Comparison of ENCODE assay signal across 8 cellular contexts in the genomic region with DNA sequence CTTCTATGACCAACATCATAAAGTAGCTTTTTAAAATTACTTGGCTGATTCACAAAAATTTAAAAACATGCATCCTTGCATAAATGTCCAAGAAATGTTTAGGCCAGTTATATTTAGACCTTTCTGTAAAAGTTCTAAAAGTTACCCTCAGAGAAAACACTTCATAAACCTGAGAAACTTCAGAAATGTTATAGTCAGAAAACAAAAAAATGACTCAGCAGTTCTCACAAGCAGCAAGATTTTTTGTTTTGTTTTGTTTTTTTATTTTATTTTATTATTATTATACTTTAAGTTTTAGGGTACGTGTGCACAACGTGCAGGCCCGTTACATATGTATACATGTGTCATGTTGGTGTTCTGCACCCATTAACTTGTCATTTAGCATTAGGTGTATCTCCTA.
"Had no signal": no experiment of that assay in that cellular context is flagged by ENCODE, and none has a peak within 500 bp of the region (broad histone marks: within the 10 kb centered on the region; RNA-seq: fewer than 3 reads in every experiment).

No MANE protein-coding gene starts in this region.

- ATAC-seq: GM23338 had no signal

- DNase-seq: H9, HCEC 1CT, KBM-7 had no signal

- H3K4me2 ChIP-seq: GM23338, KMS-11 had no signal

- FAIRE-seq: H1, H54, HTR-8/SVneo had no signal

- H3K4me3 ChIP-seq: GM23338 had no signal

- H3K27ac ChIP-seq: KMS-11 had no signal

- H3K9ac ChIP-seq: KMS-11 had no signal

- H2AFZ ChIP-seq: GM23338 had no signal
